ENCODE assay signal across 1 cellular context in the genomic region with DNA sequence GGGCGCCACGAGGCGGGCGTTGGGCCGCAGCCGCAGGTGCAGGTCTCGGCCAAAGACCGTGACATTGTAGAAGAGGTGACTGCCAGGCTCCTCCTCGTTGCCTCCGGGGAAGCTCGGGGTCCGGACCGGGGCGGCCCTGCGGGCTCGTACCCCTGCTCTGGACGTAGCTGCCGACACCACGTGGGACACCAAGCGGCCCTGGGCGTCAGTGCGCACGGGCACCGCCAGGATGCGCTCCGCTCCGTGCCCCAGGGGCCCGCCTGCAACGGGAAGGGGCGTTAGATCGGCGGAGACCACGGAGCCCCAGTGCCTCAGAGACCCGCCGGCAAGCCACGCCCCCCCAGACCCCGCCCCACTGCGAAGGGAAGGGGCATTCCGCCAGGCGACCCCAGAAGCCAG.
TF ChIP-seq lines count a peak whose summit lies in the region.

No MANE protein-coding gene starts in this region.

TF ChIP-seq in IMR-90, 13 proteins besides CTCF, POLR2A, EP300 and RAD21 (continued from another document):
- TF ChIP-seq RCOR1 (IDR thresholded peaks at IDR 0.05; ENCODE audit: insufficient replicate concordance, low read length): no peak
- no peak for TF ChIP-seq FOS (IDR thresholded peaks at IDR 0.05; ENCODE audit: low read depth, low read length)
- TF ChIP-seq ELK1 (IDR thresholded peaks at IDR 0.05; ENCODE audit: borderline replicate concordance, low read depth, low read length): no peak
- TF ChIP-seq SMC3 (IDR thresholded peaks at IDR 0.05; ENCODE audit: low read depth, low read length): peak; percentile 28
- TF ChIP-seq RFX5 (IDR thresholded peaks at IDR 0.05; ENCODE audit: low read depth, low read length): no peak
- peak; percentile 56; the same call in 1 of the 2 replicates for TF ChIP-seq MAZ (IDR thresholded peaks at IDR 0.05; ENCODE audit: borderline replicate concordance, low read depth, low read length)
- 0 out of 2 replicates have a peak, but pooled peaks have one; percentile 19 for TF ChIP-seq BHLHE40 (IDR thresholded peaks at IDR 0.05; ENCODE audit: low read depth, low read length)
- no peak for TF ChIP-seq CEBPB (IDR thresholded peaks at IDR 0.05; ENCODE audit: low read depth, low read length)
- TF ChIP-seq MAFK (IDR thresholded peaks at IDR 0.05; ENCODE audit: low read depth, low read length): no peak
- TF ChIP-seq, protein P1, sequence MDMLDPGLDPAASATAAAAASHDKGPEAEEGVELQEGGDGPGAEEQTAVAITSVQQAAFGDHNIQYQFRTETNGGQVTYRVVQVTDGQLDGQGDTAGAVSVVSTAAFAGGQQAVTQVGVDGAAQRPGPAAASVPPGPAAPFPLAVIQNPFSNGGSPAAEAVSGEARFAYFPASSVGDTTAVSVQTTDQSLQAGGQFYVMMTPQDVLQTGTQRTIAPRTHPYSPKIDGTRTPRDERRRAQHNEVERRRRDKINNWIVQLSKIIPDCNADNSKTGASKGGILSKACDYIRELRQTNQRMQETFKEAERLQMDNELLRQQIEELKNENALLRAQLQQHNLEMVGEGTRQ (IDR thresholded peaks at IDR 0.05; ENCODE audit: low read depth, low read length): peak; percentile 81
- no peak for TF ChIP-seq NFE2L2 (IDR thresholded peaks at IDR 0.05; ENCODE audit: low read depth, low read length)
